ENCODE assay signal across 23 cellular contexts in the genomic region with DNA sequence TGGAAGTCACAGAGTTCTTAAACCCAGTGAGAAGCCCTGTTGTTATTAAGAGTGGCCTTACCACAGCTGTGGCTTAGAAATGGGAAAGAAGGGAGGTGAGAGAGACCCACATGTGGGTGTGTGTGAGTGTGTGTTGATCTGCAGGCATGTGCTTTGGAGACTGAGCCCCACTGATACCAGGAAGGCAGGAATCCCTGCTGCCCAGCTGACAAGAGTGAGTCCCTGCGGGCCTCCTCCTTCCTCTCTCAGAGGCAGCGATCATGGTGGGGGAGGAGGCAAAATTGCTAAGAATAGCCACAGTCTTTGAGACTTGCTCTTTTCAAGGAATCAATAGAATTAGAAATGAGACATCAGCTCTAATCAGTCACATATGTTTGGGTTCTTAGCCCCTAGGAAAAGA.
A peak's percentile ranks its signal among the peaks of the same experiment; 100 is the strongest.
DNase-seq lines count a peak whose midpoint lies in the region; ATAC-seq and TF ChIP-seq lines count a peak whose summit lies in the region.
"Had no signal": no experiment of that assay in that cellular context is flagged by ENCODE, and none has a peak within 500 bp of the region (broad histone marks: within the 10 kb centered on the region; RNA-seq: fewer than 3 reads in every experiment).

No MANE protein-coding gene starts in this region.

- dilution Hi-C loops in mammary epithelial cell (cut with HindIII; ENCODE audit: low sequenced_read_pairs): loop anchor here (5.0 kb wide), 1 partner anchor 40 kb away; no protein-coding TSS in a partner anchor

- no peaks in the 10 kb centered on the region for H3K36me3 Mint-ChIP-seq in neural progenitor cell
- H3K36me3 Mint-ChIP-seq in activated CD4-positive, alpha-beta T cell treated with anti-CD3 and anti-CD28 coated beads for 36 hours (ENCODE audit: low read depth): no peaks in the 10 kb centered on the region
- H3K36me3 Mint-ChIP-seq: CD14-positive monocyte had no signal

- H3K27me3 ChIP-seq in BLaER1 treated with 17β-estradiol and CSF1 and Interleukin-3, amounts not matched to agents 10 nM and 100 nM: no peaks in the 10 kb centered on the region
- no peaks in the 10 kb centered on the region for H3K27me3 ChIP-seq in HUES6 (ENCODE audit: control insufficient read depth, insufficient read depth, low read length)
- H3K27me3 ChIP-seq in brain microvascular endothelial cell (replicated peaks): no peaks in the 10 kb centered on the region
- no peaks in the 10 kb centered on the region for H3K27me3 ChIP-seq in neural progenitor cell
- H3K27me3 ChIP-seq in mammary epithelial cell (ENCODE audit: insufficient read depth, low read length): no peaks in the 10 kb centered on the region

- H3K9me3 ChIP-seq in BLaER1 treated with 17β-estradiol and CSF1 and Interleukin-3, amounts not matched to agents 10 nM and 100 nM (replicated peaks in 1 of 11): no peaks in the 10 kb centered on the region
- H3K9me3 ChIP-seq in HUES6 (ENCODE audit: control insufficient read depth, insufficient read depth, low read depth, low read length): no peaks in the 10 kb centered on the region
- H3K9me3 ChIP-seq in neural progenitor cell (ENCODE audit: low read depth): no peaks in the 10 kb centered on the region
- no peaks in the 10 kb centered on the region for H3K9me3 ChIP-seq in mammary epithelial cell (replicated peaks; ENCODE audit: insufficient read depth, low read length)

- H3K27me3 Mint-ChIP-seq in neural progenitor cell (ENCODE audit: insufficient read depth, low read depth): peaks cover 2% of the 10 kb centered on the region
- H3K27me3 Mint-ChIP-seq in activated CD4-positive, alpha-beta T cell treated with anti-CD3 and anti-CD28 coated beads for 36 hours: no peaks in the 10 kb centered on the region
- H3K27me3 Mint-ChIP-seq: naive thymus-derived CD4-positive, alpha-beta T cell had no signal

- peak overlapping the region; percentile 96 for H3K27ac Mint-ChIP-seq in neural progenitor cell
- no peak overlapping the region for H3K27ac Mint-ChIP-seq in activated CD4-positive, alpha-beta T cell treated with anti-CD3 and anti-CD28 coated beads for 36 hours
- H3K27ac Mint-ChIP-seq: activated naive CD4-positive, alpha-beta T cell treated with anti-CD3 and anti-CD28 coated beads for 36 hours; CD14-positive monocyte had no signal

- TF ChIP-seq CTCF in brain microvascular endothelial cell (IDR thresholded peaks at IDR 0.05; ENCODE audit: low read depth, low read length, missing control alignments) (no peak), neural progenitor cell (IDR thresholded peaks at IDR 0.05) (no peak), mammary epithelial cell (conservative IDR thresholded peaks at IDR 0.05 in 1 of 2, IDR thresholded peaks at IDR 0.05 in 1 of 2; ENCODE audit: extremely low read depth in 1 of 2, insufficient read depth in 1 of 2, low read depth in 1 of 2, low read length in 2 of 2) (no peak)

- H3K4me3 Mint-ChIP-seq in neural progenitor cell: peak overlapping the region; percentile 16
- H3K4me3 Mint-ChIP-seq in activated CD4-positive, alpha-beta T cell treated with anti-CD3 and anti-CD28 coated beads for 36 hours: no peak overlapping the region
- H3K4me3 Mint-ChIP-seq: activated naive CD4-positive, alpha-beta T cell treated with anti-CD3 and anti-CD28 coated beads for 36 hours; CD14-positive monocyte; naive thymus-derived CD4-positive, alpha-beta T cell had no signal

- peak; percentile 6 for DNase-seq in brain microvascular endothelial cell
- DNase-seq in neural progenitor cell (ENCODE audit: low spot score): peak; percentile 29
- DNase-seq in H4 (ENCODE audit: low spot score): no peak
- no peak for DNase-seq in mammary epithelial cell
- DNase-seq in activated CD4-positive, alpha-beta T cell treated with anti-CD3 and anti-CD28 coated beads for 36 hours: no peak
- DNase-seq: activated naive CD4-positive, alpha-beta T cell treated with anti-CD3 and anti-CD28 coated beads for 36 hours; activated T-cell treated with anti-CD3 and anti-CD28 coated beads, Interleukin-2, amount 50 U/mL, for 48 hours; anterior cingulate cortex; cerebellar nuclear complex; effector CD8-positive, alpha-beta T cell; EL; KG1; mesenchymal stem cell; naive thymus-derived CD4-positive, alpha-beta T cell; NCI-H1694; NCI-H526 treated with DMSO at 0.1 percent for 48 hours had no signal

- in situ Hi-C loops in brain microvascular endothelial cell (cut with HindIII; ENCODE audit: low pct_ligation_motif_present, low sequenced_read_pairs) (no loop called here), mammary epithelial cell (cut with MboI; ENCODE audit: low sequenced_read_pairs in 2 of 2) (no loop called here)

- intact Hi-C loops in mammary epithelial cell (cut with micrococcal nuclease): loop anchor here (2.0 kb wide), 1 partner anchor 49 kb away; no protein-coding TSS in a partner anchor
- intact Hi-C loops in activated CD4-positive, alpha-beta T cell treated with anti-CD3 and anti-CD28 coated beads for 36 hours (cut with DNase I, micrococcal nuclease): no loop called here

- POLR2A ChIA-PET in activated CD4-positive, alpha-beta T cell treated with anti-CD3 and anti-CD28 coated beads for 36 hours (lab: Charles Lee): no interaction called here

- H3K9me3 Mint-ChIP-seq in neural progenitor cell: no peaks in the 10 kb centered on the region
- H3K9me3 Mint-ChIP-seq in activated CD4-positive, alpha-beta T cell treated with anti-CD3 and anti-CD28 coated beads for 36 hours (ENCODE audit: low read depth): no peaks in the 10 kb centered on the region
- H3K9me3 Mint-ChIP-seq: activated naive CD4-positive, alpha-beta T cell treated with anti-CD3 and anti-CD28 coated beads for 36 hours; naive thymus-derived CD4-positive, alpha-beta T cell had no signal

- H2AFZ ChIP-seq in neural progenitor cell (replicated peaks) (no peak overlapping the region), mammary epithelial cell (ENCODE audit: low read depth, low read length) (no peak overlapping the region)
- H2AFZ ChIP-seq: parathyroid adenoma had no signal

- peaks cover 12 to 25% (median 18%) of the 10 kb centered on the region in 10 experiments for H3K4me1 ChIP-seq in BLaER1 treated with 17β-estradiol and CSF1 and Interleukin-3, amounts not matched to agents 10 nM and 100 nM
- H3K4me1 ChIP-seq in HUES6 (ENCODE audit: control insufficient read depth, insufficient read depth, low read length) (peaks cover 6% of the 10 kb centered on the region; the same call in 1 of the 2 replicates), neural progenitor cell (peaks cover 19% of the 10 kb centered on the region), mammary epithelial cell (ENCODE audit: insufficient read depth, low read length) (no peaks in the 10 kb centered on the region)
- H3K4me1 ChIP-seq: parathyroid adenoma had no signal

- no TSS peak for BruUV-seq in mammary epithelial cell (replicated peaks; lab: Mats Ljungman, UMichigan)

- H3K79me2 ChIP-seq in neural progenitor cell (ENCODE audit: low read depth) (no peaks in the 10 kb centered on the region), mammary epithelial cell (ENCODE audit: insufficient read depth, low read length) (no peaks in the 10 kb centered on the region)
- H3K79me2 ChIP-seq: parathyroid adenoma had no signal

- peak overlapping the region in 5 of 11 experiments; percentile 17 to 59 (median 26); a peak in 7 of 22 replicates for H3K27ac ChIP-seq in BLaER1 treated with 17β-estradiol and CSF1 and Interleukin-3, amounts not matched to agents 10 nM and 100 nM
- H3K27ac ChIP-seq in HUES6 (ENCODE audit: low read depth, low read length): no peak overlapping the region
- H3K27ac ChIP-seq in brain microvascular endothelial cell: no peak overlapping the region
- H3K27ac ChIP-seq in neural progenitor cell: peak overlapping the region; percentile 47
- no peak overlapping the region for H3K27ac ChIP-seq in mammary epithelial cell (ENCODE audit: insufficient read depth, low read depth, low read length)
- H3K27ac ChIP-seq: parathyroid adenoma had no signal

- peak overlapping the region in 3 of 11 experiments; percentile 0 to 26 (median 20); a peak in 3 of 22 replicates for H3K9ac ChIP-seq in BLaER1 treated with 17β-estradiol and CSF1 and Interleukin-3, amounts not matched to agents 10 nM and 100 nM
- peak overlapping the region; percentile 13 for H3K9ac ChIP-seq in HUES6 (ENCODE audit: low read length)
- H3K9ac ChIP-seq in neural progenitor cell: no peak overlapping the region
- H3K9ac ChIP-seq in mammary epithelial cell (ENCODE audit: insufficient read depth, low read length): no peak overlapping the region
- H3K9ac ChIP-seq: parathyroid adenoma had no signal

- CTCF ChIA-PET in mammary epithelial cell (lab: Charles Lee; ENCODE audit: low non-redundant PET): no interaction called here
- CTCF ChIA-PET in activated CD4-positive, alpha-beta T cell treated with anti-CD3 and anti-CD28 coated beads for 36 hours (lab: Charles Lee): no interaction called here

- no peaks in the 10 kb centered on the region for H4K20me1 ChIP-seq in BLaER1 treated with 17β-estradiol and CSF1 and Interleukin-3, amounts not matched to agents 10 nM and 100 nM
- no peaks in the 10 kb centered on the region for H4K20me1 ChIP-seq in neural progenitor cell (ENCODE audit: low read depth)
- H4K20me1 ChIP-seq in mammary epithelial cell (ENCODE audit: insufficient read depth, low read length): no peaks in the 10 kb centered on the region

- no peaks in the 10 kb centered on the region for H3K36me3 ChIP-seq in BLaER1 treated with 17β-estradiol and CSF1 and Interleukin-3, amounts not matched to agents 10 nM and 100 nM
- H3K36me3 ChIP-seq in HUES6 (ENCODE audit: control insufficient read depth, insufficient read depth, low read length): no peaks in the 10 kb centered on the region
- no peaks in the 10 kb centered on the region for H3K36me3 ChIP-seq in brain microvascular endothelial cell (replicated peaks)
- H3K36me3 ChIP-seq in neural progenitor cell: no peaks in the 10 kb centered on the region
- H3K36me3 ChIP-seq in mammary epithelial cell (ENCODE audit: insufficient read depth, low read length): no peaks in the 10 kb centered on the region

- peaks cover 29% of the 10 kb centered on the region for H3K4me1 Mint-ChIP-seq in neural progenitor cell
- H3K4me1 Mint-ChIP-seq in activated CD4-positive, alpha-beta T cell treated with anti-CD3 and anti-CD28 coated beads for 36 hours: no peaks in the 10 kb centered on the region
- H3K4me1 Mint-ChIP-seq: CD14-positive monocyte; naive thymus-derived CD4-positive, alpha-beta T cell had no signal

- peaks cover 13% of the 10 kb centered on the region for H3F3A ChIP-seq in neural progenitor cell (ENCODE audit: low read depth)

- peak overlapping the region; percentile 44 to 82 (median 63) for H3K4me2 ChIP-seq in BLaER1 treated with 17β-estradiol and CSF1 and Interleukin-3, amounts not matched to agents 10 nM and 100 nM
- H3K4me2 ChIP-seq in neural progenitor cell: peak overlapping the region; percentile 39
- H3K4me2 ChIP-seq in mammary epithelial cell (ENCODE audit: insufficient read depth, low read depth, low read length): no peak overlapping the region

- WGBS in mammary epithelial cell (ENCODE audit: low coverage, missing lambda C conversion rate): 90% methylated on average over 2 of the region's 2 CpGs

- H3K4me3 ChIP-seq in BLaER1 treated with 17β-estradiol and CSF1 and Interleukin-3, amounts not matched to agents 10 nM and 100 nM: no peak overlapping the region
- H3K4me3 ChIP-seq in HUES6 (ENCODE audit: low read depth, low read length): no peak overlapping the region
- no peak overlapping the region for H3K4me3 ChIP-seq in brain microvascular endothelial cell (ENCODE audit: low read depth, low read length)
- H3K4me3 ChIP-seq in neural progenitor cell: no peak overlapping the region
- H3K4me3 ChIP-seq in mammary epithelial cell (replicated peaks in 1 of 3; ENCODE audit: insufficient read depth in 1 of 3, low read depth in 2 of 3, low read length in 3 of 3): no peak overlapping the region

- ATAC-seq in GM21360 (IDR thresholded peaks at IDR 0.05; ENCODE audit: unreplicated experiment): no peak
- no peak for ATAC-seq in activated CD4-positive, alpha-beta T cell treated with anti-CD3 and anti-CD28 coated beads for 36 hours
- ATAC-seq: esophagus mucosa; HCT116; naive thymus-derived CD4-positive, alpha-beta T cell had no signal

Comparison
In these comparisons a context has a peak if more than half of its experiments do, and no peak if none do; other contexts are left out.
1. DNase-seq: peak in brain microvascular endothelial cell (single experiment) and neural progenitor cell (single experiment); none in H4 (single experiment), mammary epithelial cell (single experiment) and activated CD4-positive, alpha-beta T cell treated with anti-CD3 and anti-CD28 coated beads for 36 hours (single experiment).